ENCODE assay signal across 24 cellular contexts in genomic region chr5:11166906-11167305, GRCh38.
DNase-seq lines count a peak whose midpoint lies in the region; ATAC-seq, FAIRE-seq and TF ChIP-seq lines count a peak whose summit lies in the region.
"Had no signal": no experiment of that assay in that cellular context is flagged by ENCODE, and none has a peak within 500 bp of the region (broad histone marks: within the 10 kb centered on the region; RNA-seq: fewer than 3 reads in every experiment).

No MANE protein-coding gene starts in this region.

- H3K4me3 ChIP-seq in epithelial cell of esophagus (ENCODE audit: low read length) = no peak overlapping the region
- H3K4me3 ChIP-seq: body of pancreas, heart right ventricle, left lung, upper lobe of left lung had no signal

- ATAC-seq in HG02970 (IDR thresholded peaks at IDR 0.05; ENCODE audit: low FRiP score, unreplicated experiment) = no peak
- ATAC-seq: body of pancreas; heart right ventricle; left lung; stimulated activated naive CD8-positive, alpha-beta T cell treated with anti-CD3 and anti-CD28 coated beads, Interleukin-15, amount 100 ng/mL, for 72 hours had no signal

- no peak for TF ChIP-seq CTCF in epithelial cell of esophagus (IDR thresholded peaks at IDR 0.05; ENCODE audit: insufficient read depth, low read depth, low read length, missing control alignments)

- in situ Hi-C loops in SK-MEL-5 (cut with HindIII; ENCODE audit: low pct_unique_long_range_greater_than_20kb, low sequenced_read_pairs) = no loop called here

- peak; percentile 58 for DNase-seq in SK-MEL-5 (ENCODE audit: low read depth, low spot score)
- peak; percentile 5 for DNase-seq in epithelial cell of esophagus (ENCODE audit: low read depth)
- DNase-seq in midbrain (lab: John Stamatoyannopoulos, UW) = peak; percentile 66
- DNase-seq in urothelium cell line (ENCODE audit: low spot score) = peak; percentile 70
- DNase-seq in cerebellar nuclear complex (lab: John Stamatoyannopoulos, UW) = no peak
- DNase-seq in NCI-H2196 (lab: John Stamatoyannopoulos, UW; ENCODE audit: unreplicated experiment) = no peak
- DNase-seq: activated CD4-positive, alpha-beta T cell treated with anti-CD3 and anti-CD28 coated beads, Interleukin-2, amount 10 ng/mL, durations not matched to agents 24 days and 14 days; activated gamma-delta T cell treated with Interleukin-2 at 50 U/mL for 16 hours; activated T-cell treated with anti-CD3 and anti-CD28 coated beads, Interleukin-2, amount 50 U/mL, for 1 hour; body of pancreas; effector CD4-positive, alpha-beta T cell; heart right ventricle; left lung; mesendoderm; NCI-H1436; NCI-H2107; small intestine; stimulated activated CD4-positive, alpha-beta T cell treated with anti-CD3 and anti-CD28 coated beads, Interleukin-1b, Interleukin-23, amount 100 ng/mL, for 48 hours; stimulated activated CD8-positive, alpha-beta memory T cell treated with anti-CD3 and anti-CD28 coated beads, Interleukin-4, amount 100 ng/mL, for 48 hours; stimulated activated naive CD8-positive, alpha-beta T cell treated with anti-CD3 and anti-CD28 coated beads, Interleukin-15, amount 100 ng/mL, for 72 hours; upper lobe of left lung had no signal

- FAIRE-seq in urothelium cell line (lab: Jason Lieb, UNC) = no peak
- FAIRE-seq: D721Med, GM12891, small intestine had no signal

Comparison
In these comparisons a context has a peak if more than half of its experiments do, and no peak if none do; other contexts are left out.
1. DNase-seq: peak in SK-MEL-5 (single experiment), epithelial cell of esophagus (single experiment), midbrain (single experiment) and urothelium cell line (single experiment); none in cerebellar nuclear complex (0 of 2) and NCI-H2196 (single experiment).